Comparison of ENCODE assay signal across 8 cellular contexts in genomic region chr10:22345301-22346086, GRCh38. TPM values are rescaled to one million over a fixed set of nuclear protein-coding genes. Genes with fewer than 3 reads are reported as not detected.
DNase-seq lines count a peak whose midpoint lies in the region; ATAC-seq lines count a peak whose summit lies in the region.

Gene SPAG6 (plus strand): TSS chr10:22345496. CDS start chr10:22345612, 116 bp downstream.

- H3K9me3 Mint-ChIP-seq in IgD-negative memory B cell, result peaks cover 0 to 9% (median 0%) of the 10 kb centered on the region in 3 donors
- no peaks in the 10 kb centered on the region for H3K9me3 Mint-ChIP-seq in activated CD8-positive, alpha-beta memory T cell treated with anti-CD3 and anti-CD28 coated beads, Interleukin-2, amount 10 ng/mL, durations not matched to agents 7 days and 5 days (ENCODE audit: low read depth)

- ATAC-seq in activated CD8-positive, alpha-beta memory T cell treated with anti-CD3 and anti-CD28 coated beads, Interleukin-2, amount 10 ng/mL, durations not matched to agents 7 days and 5 days, result peak; percentile 47
- ATAC-seq in left cardiac atrium, result no peak

- peak within 1 kb of the TSS; percentile 51 to 92 (median 69) for H3K4me3 Mint-ChIP-seq in IgD-negative memory B cell
- peak within 1 kb of the TSS; percentile 66 for H3K4me3 Mint-ChIP-seq in activated CD8-positive, alpha-beta memory T cell treated with anti-CD3 and anti-CD28 coated beads, Interleukin-2, amount 10 ng/mL, durations not matched to agents 7 days and 5 days

- peaks cover 4% of the 10 kb centered on the region for H3K36me3 Mint-ChIP-seq in IgD-negative memory B cell
- peaks cover 11% of the 10 kb centered on the region for H3K36me3 Mint-ChIP-seq in activated CD8-positive, alpha-beta memory T cell treated with anti-CD3 and anti-CD28 coated beads, Interleukin-2, amount 10 ng/mL, durations not matched to agents 7 days and 5 days

- DNase-seq in DMS53 (lab: John Stamatoyannopoulos, UW) (peak; percentile 98), left cardiac atrium (peak; percentile 64), retina (peak; percentile 81), GF-D8 (lab: John Stamatoyannopoulos, UW) (no peak), Kasumi-1 (lab: John Stamatoyannopoulos, UW) (no peak), kidney glomerular epithelial cell (lab: John Stamatoyannopoulos, UW) (no peak)
- DNase-seq in activated CD8-positive, alpha-beta memory T cell treated with anti-CD3 and anti-CD28 coated beads, Interleukin-2, amount 10 ng/mL, durations not matched to agents 7 days and 5 days, result peak; percentile 80

- intact Hi-C loops in left cardiac atrium (cut with DNase I), result loop anchor here in 1 of 2 donors (10.0 kb wide), 1 partner anchor 89 kb away; no protein-coding TSS in a partner anchor

- H3K27ac Mint-ChIP-seq in IgD-negative memory B cell, result peak within 1 kb of the TSS; percentile 85 to 93 (median 92)
- peak within 1 kb of the TSS; percentile 68 for H3K27ac Mint-ChIP-seq in activated CD8-positive, alpha-beta memory T cell treated with anti-CD3 and anti-CD28 coated beads, Interleukin-2, amount 10 ng/mL, durations not matched to agents 7 days and 5 days

- H3K4me1 Mint-ChIP-seq in IgD-negative memory B cell, result peaks cover 2 to 24% (median 6%) of the 10 kb centered on the region in 3 donors
- peaks cover 22% of the 10 kb centered on the region for H3K4me1 Mint-ChIP-seq in activated CD8-positive, alpha-beta memory T cell treated with anti-CD3 and anti-CD28 coated beads, Interleukin-2, amount 10 ng/mL, durations not matched to agents 7 days and 5 days

- CTCF ChIA-PET in activated CD8-positive, alpha-beta memory T cell treated with anti-CD3 and anti-CD28 coated beads, Interleukin-2, amount 10 ng/mL, durations not matched to agents 7 days and 5 days (lab: Charles Lee), result interaction anchor here (0.8 to 1.5 kb wide), 2 partner anchors 24 to 29 kb away, joined by 3 to 4 read pairs; partner anchors contain the start of gene COMMD3

- H3K27me3 Mint-ChIP-seq in IgD-negative memory B cell, result peaks cover 38% of the 10 kb centered on the region
- H3K27me3 Mint-ChIP-seq in activated CD8-positive, alpha-beta memory T cell treated with anti-CD3 and anti-CD28 coated beads, Interleukin-2, amount 10 ng/mL, durations not matched to agents 7 days and 5 days, result peaks cover 73% of the 10 kb centered on the region

RNA-seq across cellular contexts. Expression of gene SPAG6, which starts in this region (rescaled TPM):
- polyA plus RNA-seq in IgD-negative memory B cell, result not detected
- total RNA-seq in activated CD8-positive, alpha-beta memory T cell treated with anti-CD3 and anti-CD28 coated beads, Interleukin-2, amount 10 ng/mL, durations not matched to agents 7 days and 5 days, result 1 to 10 TPM; 3.7 to 6.0 TPM
- total RNA-seq in left cardiac atrium, result not detected

Comparison
In these comparisons a context has a peak if more than half of its experiments do, and no peak if none do; other contexts are left out.
1. RNA of gene SPAG6 (total RNA-seq): 3.7 to 6.0 TPM in activated CD8-positive, alpha-beta memory T cell treated with anti-CD3 and anti-CD28 coated beads, Interleukin-2, amount 10 ng/mL, durations not matched to agents 7 days and 5 days; not detected in left cardiac atrium; every median in the first group is over 4 times any median in the second.
2. Peak in DNase-seq in left cardiac atrium; RNA of the gene not detected or under 1 TPM.
3. DNase-seq: peak in DMS53 (single experiment), activated CD8-positive, alpha-beta memory T cell treated with anti-CD3 and anti-CD28 coated beads, Interleukin-2, amount 10 ng/mL, durations not matched to agents 7 days and 5 days (single experiment) and retina (single experiment); none in GF-D8 (single experiment), Kasumi-1 (0 of 2) and kidney glomerular epithelial cell (single experiment).